Comparison of ENCODE assay signal across 8 cellular contexts in genomic region chr19:5790573-5791520, GRCh38. TPM values are rescaled to one million over a fixed set of nuclear protein-coding genes. Genes with fewer than 3 reads are reported as not detected.
A peak's percentile ranks its signal among the peaks of the same experiment; 100 is the strongest.
DNase-seq lines count a peak whose midpoint lies in the region; ATAC-seq and TF ChIP-seq lines count a peak whose summit lies in the region.

A gene with protein sequence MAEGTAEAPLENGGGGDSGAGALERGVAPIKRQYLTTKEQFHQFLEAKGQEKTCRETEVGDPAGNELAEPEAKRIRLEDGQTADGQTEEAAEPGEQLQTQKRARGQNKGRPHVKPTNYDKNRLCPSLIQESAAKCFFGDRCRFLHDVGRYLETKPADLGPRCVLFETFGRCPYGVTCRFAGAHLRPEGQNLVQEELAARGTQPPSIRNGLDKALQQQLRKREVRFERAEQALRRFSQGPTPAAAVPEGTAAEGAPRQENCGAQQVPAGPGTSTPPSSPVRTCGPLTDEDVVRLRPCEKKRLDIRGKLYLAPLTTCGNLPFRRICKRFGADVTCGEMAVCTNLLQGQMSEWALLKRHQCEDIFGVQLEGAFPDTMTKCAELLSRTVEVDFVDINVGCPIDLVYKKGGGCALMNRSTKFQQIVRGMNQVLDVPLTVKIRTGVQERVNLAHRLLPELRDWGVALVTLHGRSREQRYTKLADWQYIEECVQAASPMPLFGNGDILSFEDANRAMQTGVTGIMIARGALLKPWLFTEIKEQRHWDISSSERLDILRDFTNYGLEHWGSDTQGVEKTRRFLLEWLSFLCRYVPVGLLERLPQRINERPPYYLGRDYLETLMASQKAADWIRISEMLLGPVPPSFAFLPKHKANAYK (minus strand): TSS chr19:5791163. CDS start chr19:5791141, 22 bp downstream.

- CTCF ChIA-PET in GM10248 (lab: Yijun Ruan, JAX), result interaction anchor here (1.2 to 8.5 kb wide), 3 partner anchors 13 to 177 kb away, joined by 4 to 75 read pairs (median 4); partner anchors contain the start of gene NRTN

- no peaks in the 10 kb centered on the region for H3K27me3 ChIP-seq in testis

- no peaks in the 10 kb centered on the region for H3K9me3 Mint-ChIP-seq in activated naive CD8-positive, alpha-beta T cell (ENCODE audit: low read depth)

- H3K4me1 Mint-ChIP-seq in activated naive CD8-positive, alpha-beta T cell (ENCODE audit: low read depth), result peaks cover 15% of the 10 kb centered on the region

- no peaks in the 10 kb centered on the region for H3K27me3 Mint-ChIP-seq in activated naive CD8-positive, alpha-beta T cell

- POLR2A ChIA-PET in GM10248 (lab: Yijun Ruan, JAX), result interaction anchor here (1.0 kb wide), 2 partner anchors 13 to 38 kb away, joined by 3 read pairs; no protein-coding TSS in a partner anchor

- ATAC-seq in HG02623 (IDR thresholded peaks at IDR 0.05; ENCODE audit: unreplicated experiment) (peak; percentile 84), omental fat pad (ENCODE audit: low FRiP score) (peak; percentile 97)

- H3K4me3 ChIP-seq in testis, result peak within 1 kb of the TSS; percentile 92 to 98

- TF ChIP-seq POLR2A in testis (IDR thresholded peaks at IDR 0.05), result no peak

- no peaks in the 10 kb centered on the region for H3K36me3 ChIP-seq in testis (ENCODE audit: low read depth, missing control alignments)

- H3K27ac Mint-ChIP-seq in activated naive CD8-positive, alpha-beta T cell, result peak within 1 kb of the TSS; percentile 100

- H3K36me3 Mint-ChIP-seq in activated naive CD8-positive, alpha-beta T cell, result peaks cover 6% of the 10 kb centered on the region

- peak within 1 kb of the TSS; percentile 100 for H3K4me3 Mint-ChIP-seq in activated naive CD8-positive, alpha-beta T cell

- 10 to 22% methylated on average over 22 to 70 of the region's 71 CpGs for WGBS in testis, 2 donors

- intact Hi-C loops in testis (cut with DNase I; ENCODE audit: low total_unique reads), result no loop called here

- TF ChIP-seq CTCF in GM10248 (IDR thresholded peaks at IDR 0.05; ENCODE audit: control extremely low read depth, extremely low read depth, low read depth, missing control alignments), result no peak
- TF ChIP-seq CTCF in omental fat pad (IDR thresholded peaks at IDR 0.05), result no peak
- TF ChIP-seq CTCF in testis (IDR thresholded peaks at IDR 0.05), result no peak

- peak; percentile 98 for DNase-seq in GM10248 (ENCODE audit: extremely low spot score)
- peak; percentile 97 for DNase-seq in NCI-H1105 (lab: John Stamatoyannopoulos, UW)
- peak; percentile 98 for DNase-seq in SKM-1 treated with dmso at 0.1 percent for 144 hours (lab: John Stamatoyannopoulos, UW; ENCODE audit: unreplicated experiment)
- DNase-seq in glomerular visceral epithelial cell (ENCODE audit: extremely low spot score), result peak; percentile 97
- peak; percentile 95 for DNase-seq in omental fat pad (ENCODE audit: low spot score)
- peak; percentile 99 for DNase-seq in testis

- peaks cover 6% of the 10 kb centered on the region for H3K4me1 ChIP-seq in testis

- H3K9me3 ChIP-seq in testis, result no peaks in the 10 kb centered on the region

- peak within 1 kb of the TSS; percentile 95 to 99 for H3K27ac ChIP-seq in testis

RNA-seq across cellular contexts. Expression of the gene that starts here (rescaled TPM):
- total RNA-seq in omental fat pad, result 100 to 1,000 TPM in 1 of 4 donors, 10 to 100 TPM in 3; 27.4 to 132 (median 30.4) TPM
- total RNA-seq in testis, result 100 to 1,000 TPM in 1 of 2 donors, 10 to 100 TPM in 1; 92.2 to 114 TPM
- 75.6 TPM for polyA plus RNA-seq in testis (ENCODE audit: insufficient read depth, low read depth, low replicate concordance)

Comparison
In these comparisons a context has a peak if more than half of its experiments do, and no peak if none do; other contexts are left out.
1. Peak in every context shown above with its lines: DNase-seq, ATAC-seq, H3K4me3 ChIP-seq and H3K27ac ChIP-seq.